In genomic region chr19:4401482-4402170, GRCh38 we compare ENCODE assay signal across 8 cellular contexts. TPM values are rescaled to one million over a fixed set of nuclear protein-coding genes. Genes with fewer than 3 reads are reported as not detected.
DNase-seq lines count a peak whose midpoint lies in the region; ATAC-seq and TF ChIP-seq lines count a peak whose summit lies in the region.

No MANE protein-coding gene starts in this region.

- no peak overlapping the region for H4K91ac ChIP-seq in neuronal stem cell (ENCODE audit: low read depth, low read length, poor library complexity)

- H3K27me3 Mint-ChIP-seq in CD4-positive, alpha-beta memory T cell: no peaks in the 10 kb centered on the region
- H3K27me3 Mint-ChIP-seq in effector memory CD8-positive, alpha-beta T cell: no peaks in the 10 kb centered on the region

- no peak overlapping the region for H2BK120ac ChIP-seq in neuronal stem cell (ENCODE audit: low read depth, low read length)

- TF ChIP-seq CTCF in OCI-LY1 (IDR thresholded peaks at IDR 0.05; ENCODE audit: low read length): no peak

- no peaks in the 10 kb centered on the region for H3K9me2 ChIP-seq in OCI-LY1 (ENCODE audit: low read depth, low read length)

- no peak overlapping the region for H2BK5ac ChIP-seq in neuronal stem cell (ENCODE audit: low read length)

- H3K4me2 ChIP-seq in OCI-LY1 (ENCODE audit: low read length) (peak overlapping the region; percentile 98), neuronal stem cell (ENCODE audit: insufficient read depth, low read length, poor library complexity, severe bottlenecking) (peak overlapping the region; percentile 22)

- no peak overlapping the region for H3K23ac ChIP-seq in neuronal stem cell (ENCODE audit: low read depth, low read length, poor library complexity)

- H3K9me3 ChIP-seq in CD4-positive, alpha-beta memory T cell (ENCODE audit: control insufficient read depth in 1 of 2, low read length in 2 of 2): no peaks in the 10 kb centered on the region
- H3K9me3 ChIP-seq in OCI-LY1 (ENCODE audit: low read length) (no peaks in the 10 kb centered on the region), neuronal stem cell (replicated peaks in 1 of 2; ENCODE audit: control insufficient read depth in 2 of 2, insufficient read depth in 1 of 2, low read depth in 1 of 2, low read length in 2 of 2) (no peaks in the 10 kb centered on the region)

- peaks cover 52% of the 10 kb centered on the region for H3K4me1 ChIP-seq in CD4-positive, alpha-beta memory T cell (ENCODE audit: insufficient read depth, low read length)
- H3K4me1 ChIP-seq in OCI-LY1 (ENCODE audit: insufficient read depth, low read length, severe bottlenecking) (peaks cover 50% of the 10 kb centered on the region), neuronal stem cell (ENCODE audit: control insufficient read depth in 2 of 2, insufficient read depth in 1 of 2, low read depth in 1 of 2, low read length in 2 of 2) (peaks cover 9 to 20% of the 10 kb centered on the region in 2 donors)

- no peaks in the 10 kb centered on the region for H3F3A ChIP-seq in OCI-LY1 (ENCODE audit: insufficient read depth, low read length)

- H2AFZ ChIP-seq in OCI-LY1 (ENCODE audit: low read length): peak overlapping the region; percentile 73; the same call in 1 of the 2 replicates
- peak overlapping the region; percentile 47 for H2AFZ ChIP-seq in neuronal stem cell (ENCODE audit: low read length)

- H3K79me2 ChIP-seq in OCI-LY1 (ENCODE audit: insufficient read depth, low read length): peaks cover 62% of the 10 kb centered on the region

- H3K9me3 Mint-ChIP-seq in CD4-positive, alpha-beta memory T cell: peaks cover 0 to 2% (median 0%) of the 10 kb centered on the region in 8 donors
- no peaks in the 10 kb centered on the region for H3K9me3 Mint-ChIP-seq in effector memory CD8-positive, alpha-beta T cell

- H3K4me3 ChIP-seq in CD4-positive, alpha-beta memory T cell (ENCODE audit: low read length in 2 of 2): peak overlapping the region; percentile 8 to 46
- H3K4me3 ChIP-seq in OCI-LY1 (ENCODE audit: low read depth, low read length, poor library complexity, severe bottlenecking): peak overlapping the region; percentile 69
- H3K4me3 ChIP-seq in neuronal stem cell (ENCODE audit: low read length in 2 of 2): peak overlapping the region in 1 of 2 donors; percentile 89

- no peaks in the 10 kb centered on the region for H4K20me1 ChIP-seq in OCI-LY1 (ENCODE audit: insufficient read depth, low read length)

- H3K14ac ChIP-seq in neuronal stem cell (ENCODE audit: low read length): no peak overlapping the region

- no peak overlapping the region for H3K4ac ChIP-seq in neuronal stem cell (ENCODE audit: low read length)

- no peaks in the 10 kb centered on the region for H3K27me3 ChIP-seq in CD4-positive, alpha-beta memory T cell (ENCODE audit: insufficient read depth, low read length)
- H3K27me3 ChIP-seq in OCI-LY1 (ENCODE audit: insufficient read depth, low read length): no peaks in the 10 kb centered on the region
- H3K27me3 ChIP-seq in neuronal stem cell (ENCODE audit: control insufficient read depth in 3 of 3, insufficient read depth in 3 of 3, low read depth in 1 of 3, low read length in 3 of 3): no peaks in the 10 kb centered on the region

- WGBS in neuronal stem cell (ENCODE audit: extremely low coverage in 2 of 2, insufficient read length in 2 of 2, insufficient replicate concordance in 1 of 2), 2 donors: no CpG with 5 or more reads among the region's 14 CpGs

- peaks cover 3 to 14% of the 10 kb centered on the region in 2 donors for H3K36me3 Mint-ChIP-seq in CD4-positive, alpha-beta memory T cell
- peaks cover 32% of the 10 kb centered on the region for H3K36me3 Mint-ChIP-seq in effector memory CD8-positive, alpha-beta T cell (ENCODE audit: insufficient read depth)

- H4K8ac ChIP-seq in neuronal stem cell (ENCODE audit: low read depth, low read length): no peak overlapping the region

- H2BK12ac ChIP-seq in neuronal stem cell (ENCODE audit: low read length): no peak overlapping the region

- peaks cover 12% of the 10 kb centered on the region for H3K79me1 ChIP-seq in neuronal stem cell (ENCODE audit: low read depth, low read length)

- no peak overlapping the region for H2BK15ac ChIP-seq in neuronal stem cell (ENCODE audit: low read length)

- peaks cover 4% of the 10 kb centered on the region for H3K36me3 ChIP-seq in CD4-positive, alpha-beta memory T cell (ENCODE audit: insufficient read depth, low read length)
- H3K36me3 ChIP-seq in OCI-LY1 (ENCODE audit: insufficient read depth, low read length) (peaks cover 44% of the 10 kb centered on the region), neuronal stem cell (replicated peaks in 1 of 2; ENCODE audit: control insufficient read depth in 2 of 2, insufficient read depth in 2 of 2, low read length in 2 of 2) (peaks cover 8 to 47% of the 10 kb centered on the region in 2 donors)

- H3K9ac ChIP-seq in OCI-LY1 (ENCODE audit: low read length) (peak overlapping the region; percentile 88), neuronal stem cell (ENCODE audit: low read depth, low read length, poor library complexity) (no peak overlapping the region)

- intact Hi-C loops in CD4-positive, alpha-beta memory T cell (cut with micrococcal nuclease): loop anchor here (1.0 to 5.0 kb wide), 4 partner anchors 70 to 321 kb away; partner anchors contain the start of genes DPP9, TNFAIP8L1 and YJU2

- H2AK5ac ChIP-seq in neuronal stem cell (ENCODE audit: low read depth, low read length): no peak overlapping the region

- H3K27ac ChIP-seq in CD4-positive, alpha-beta memory T cell (ENCODE audit: low read depth, low read length): peak overlapping the region; percentile 88
- peak overlapping the region; percentile 85 for H3K27ac ChIP-seq in OCI-LY1 (ENCODE audit: low read depth, low read length, poor library complexity, severe bottlenecking)
- no peak overlapping the region for H3K27ac ChIP-seq in neuronal stem cell (replicated peaks; ENCODE audit: low read length)

- no peak for ATAC-seq in effector memory CD8-positive, alpha-beta T cell (replicated peaks)
- no peak for ATAC-seq in HG03571 (IDR thresholded peaks at IDR 0.05; ENCODE audit: unreplicated experiment)

- POLR2A ChIA-PET in CD4-positive, alpha-beta memory T cell (lab: Charles Lee; ENCODE audit: partially characterized antibody): interaction anchor here (0.7 to 2.9 kb wide), 9 partner anchors 22 to 567 kb away, joined by 3 to 85 read pairs (median 12); partner anchors contain the start of genes HDGFL2, KDM4B, MPND and YJU2

- peak in 2 of 5 donors; percentile 3 to 7 for DNase-seq in CD4-positive, alpha-beta memory T cell
- DNase-seq in effector memory CD8-positive, alpha-beta T cell: peak in 1 of 3 experiments; percentile 22
- DNase-seq in neuronal stem cell (ENCODE audit: low spot score) (no peak), NCI-H1930 (lab: John Stamatoyannopoulos, UW) (no peak), SHP77 treated with DMSO at 0.1 percent for 48 hours (lab: John Stamatoyannopoulos, UW) (no peak)
- DNase-seq in stimulated activated CD4-positive, alpha-beta T cell treated with anti-CD3 and anti-CD28 coated beads, Interleukin-15, amount 100 ng/mL, for 24 hours: no peak

- CTCF ChIA-PET in CD4-positive, alpha-beta memory T cell (lab: Charles Lee; ENCODE audit: partially characterized antibody): interaction anchor here (0.7 to 3.0 kb wide), 10 partner anchors 13 to 155 kb away, joined by 3 to 25 read pairs (median 4); partner anchors contain the start of genes MPND and YJU2

- peak overlapping the region; percentile 85 to 94 (median 91) for H3K4me3 Mint-ChIP-seq in CD4-positive, alpha-beta memory T cell
- peak overlapping the region; percentile 80 to 85 for H3K4me3 Mint-ChIP-seq in effector memory CD8-positive, alpha-beta T cell

- H3K27ac Mint-ChIP-seq in CD4-positive, alpha-beta memory T cell: peak overlapping the region; percentile 96 to 100 (median 99)
- peak overlapping the region; percentile 96 to 98 for H3K27ac Mint-ChIP-seq in effector memory CD8-positive, alpha-beta T cell

- H3K18ac ChIP-seq in neuronal stem cell (ENCODE audit: low read length): no peak overlapping the region

- peaks cover 28 to 69% (median 52%) of the 10 kb centered on the region in 4 donors for H3K4me1 Mint-ChIP-seq in CD4-positive, alpha-beta memory T cell
- peaks cover 33 to 42% of the 10 kb centered on the region in 2 donors for H3K4me1 Mint-ChIP-seq in effector memory CD8-positive, alpha-beta T cell (ENCODE audit: low read depth in 2 of 2)

RNA-seq across cellular contexts. Expression of gene CHAF1A, which starts 0.8 kb away (rescaled TPM):
- 10 to 100 TPM; 13.9 to 18.1 TPM for total RNA-seq in CD4-positive, alpha-beta memory T cell
- polyA plus RNA-seq in CD4-positive, alpha-beta memory T cell: 1 to 10 TPM; 2.8 to 4.5 TPM
- 59.2 TPM for polyA plus RNA-seq in neuronal stem cell (2013, experiment 1 of 2)
- 56.4 TPM for polyA plus RNA-seq in neuronal stem cell (2013, experiment 2 of 2)

RNA-seq across cellular contexts. Expression of gene SH3GL1, which starts 1.3 kb away (rescaled TPM):
- 10 to 100 TPM; 40.1 to 45.6 TPM for total RNA-seq in CD4-positive, alpha-beta memory T cell
- polyA plus RNA-seq in CD4-positive, alpha-beta memory T cell: 10 to 100 TPM; 19.7 to 28.2 TPM
- polyA plus RNA-seq in neuronal stem cell (2013, experiment 1 of 2): 88.3 TPM
- 86.1 TPM for polyA plus RNA-seq in neuronal stem cell (2013, experiment 2 of 2)

RNA-seq across cellular contexts. Expression of gene UBXN6, which starts 56.0 kb away (rescaled TPM):
- 10 to 100 TPM; 61.3 to 63.5 TPM for total RNA-seq in CD4-positive, alpha-beta memory T cell
- polyA plus RNA-seq in CD4-positive, alpha-beta memory T cell: 1 to 10 TPM; 4.1 to 6.2 TPM
- polyA plus RNA-seq in neuronal stem cell (2013, experiment 1 of 2): 28.2 TPM
- polyA plus RNA-seq in neuronal stem cell (2013, experiment 2 of 2): 29.6 TPM

RNA-seq across cellular contexts. Expression of gene MPND, which starts 58.3 kb away (rescaled TPM):
- 10 to 100 TPM; 24.7 to 27.0 TPM for total RNA-seq in CD4-positive, alpha-beta memory T cell
- 1 to 10 TPM; 3.5 to 9.2 TPM for polyA plus RNA-seq in CD4-positive, alpha-beta memory T cell
- polyA plus RNA-seq in neuronal stem cell (2013, experiment 1 of 2): 20.6 TPM
- 22.4 TPM for polyA plus RNA-seq in neuronal stem cell (2013, experiment 2 of 2)
